ENCODE assay signal across 8 cellular contexts in the genomic region with DNA sequence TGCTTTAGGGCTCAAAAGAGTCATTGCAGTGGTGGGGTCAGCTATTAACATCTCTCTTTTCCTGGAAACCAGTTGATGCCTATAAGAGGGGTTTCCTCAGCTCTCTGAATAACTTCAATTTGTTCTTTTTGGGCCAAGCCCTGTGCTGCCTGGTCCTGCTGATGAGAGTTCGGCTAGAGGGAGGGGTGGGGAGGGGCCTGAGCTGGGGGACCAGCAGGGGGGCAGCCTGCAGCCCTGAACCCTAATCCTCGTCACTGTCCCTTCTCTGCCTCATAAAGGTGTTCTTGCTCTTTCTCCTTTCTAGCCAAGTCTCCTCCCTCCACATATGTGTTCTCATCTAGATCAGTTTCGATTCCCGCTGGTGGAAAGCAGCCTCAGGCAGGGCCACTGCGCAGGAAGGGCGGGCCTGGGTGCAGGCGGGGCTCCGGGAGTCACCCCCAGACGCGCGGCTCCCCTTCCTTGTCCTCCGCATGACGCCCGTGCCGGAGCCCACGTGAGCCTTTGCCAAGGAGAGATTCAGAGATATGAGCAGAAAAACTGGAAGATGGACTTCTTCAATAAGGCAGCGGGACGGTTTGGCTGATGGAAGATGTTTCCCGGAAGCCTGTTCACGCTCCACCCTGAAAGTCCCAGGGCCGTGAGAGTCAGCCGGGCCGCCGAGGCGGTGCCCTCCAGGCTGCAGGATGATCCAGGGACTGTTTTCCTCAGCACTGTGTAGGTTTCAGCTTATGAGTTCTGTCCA. TPM values are rescaled to one million over a fixed set of nuclear protein-coding genes. Genes with fewer than 3 reads are reported as not detected.
DNase-seq lines count a peak whose midpoint lies in the region; ATAC-seq and TF ChIP-seq lines count a peak whose summit lies in the region.

No MANE protein-coding gene starts in this region.

- H3K4me3 ChIP-seq in epithelial cell of proximal tubule (ENCODE audit: low read depth, low read length) = peak overlapping the region; percentile 68

- CTCF ChIA-PET in CD4-positive, alpha-beta T cell (lab: Charles Lee) = interaction anchor here (0.9 to 2.9 kb wide), 4 partner anchors 9 to 15 kb away, joined by 4 to 12 read pairs (median 7); a partner anchor contains a TSS

- H3K27ac Mint-ChIP-seq in CD4-positive, alpha-beta T cell = peak overlapping the region; percentile 93

- H3K9me3 ChIP-seq in CD4-positive, alpha-beta T cell (ENCODE audit: control insufficient read depth, low read length) = no peaks in the 10 kb centered on the region

- H3K36me3 Mint-ChIP-seq in CD4-positive, alpha-beta T cell (ENCODE audit: low read depth) = peaks cover 5% of the 10 kb centered on the region

- peak overlapping the region; percentile 91 for H3K4me3 Mint-ChIP-seq in CD4-positive, alpha-beta T cell

- peak; percentile 100 for ATAC-seq in CD4-positive, alpha-beta T cell (ENCODE audit: poor library complexity)
- ATAC-seq in GM19467 (IDR thresholded peaks at IDR 0.05; ENCODE audit: unreplicated experiment) = peak; percentile 88

- DNase-seq in CD4-positive, alpha-beta T cell = peak; percentile 59 to 89 (median 74)
- DNase-seq in HT1080 (ENCODE audit: low read depth) (peak; percentile 74), OCI-M1 (lab: John Stamatoyannopoulos, UW) (peak; percentile 89), activated T-cell treated with anti-CD3 and anti-CD28 coated beads for 4 hours (peak; percentile 74), epithelial cell of proximal tubule (ENCODE audit: low read depth) (no peak), mucosa of gallbladder (ENCODE audit: low spot score) (peak; percentile 87)
- peak; percentile 64 to 67 for DNase-seq in stimulated activated CD8-positive, alpha-beta memory T cell treated with anti-CD3 and anti-CD28 coated beads, Interleukin-4, amount 100 ng/mL, for 4 hours (ENCODE audit: low read depth in 2 of 2, low spot score in 1 of 2)

- H3K27me3 Mint-ChIP-seq in CD4-positive, alpha-beta T cell = no peaks in the 10 kb centered on the region

- TF ChIP-seq CTCF in CD4-positive, alpha-beta T cell (IDR thresholded peaks at IDR 0.05) = no peak
- TF ChIP-seq CTCF in epithelial cell of proximal tubule (conservative IDR thresholded peaks at IDR 0.05; ENCODE audit: low read depth, low read length) = no peak

- H3K4me1 Mint-ChIP-seq in CD4-positive, alpha-beta T cell (ENCODE audit: low read depth) = peaks cover 18% of the 10 kb centered on the region

- H3K9me3 Mint-ChIP-seq in CD4-positive, alpha-beta T cell = no peaks in the 10 kb centered on the region

- intact Hi-C loops in CD4-positive, alpha-beta T cell (cut with DNase I, micrococcal nuclease) = no loop called here

- H3K27me3 ChIP-seq in CD4-positive, alpha-beta T cell (ENCODE audit: control insufficient read depth, insufficient read depth, low read length) = no peaks in the 10 kb centered on the region

- POLR2A ChIA-PET in CD4-positive, alpha-beta T cell (lab: Charles Lee) = interaction anchor here (0.6 to 2.0 kb wide), 5 partner anchors 9 to 23 kb away, joined by 3 to 11 read pairs (median 4); no protein-coding TSS in a partner anchor

- peak overlapping the region; percentile 67 for H3K27ac ChIP-seq in CD4-positive, alpha-beta T cell (ENCODE audit: low read depth, low read length)

RNA-seq across cellular contexts. Expression of a gene that starts 15.0 kb away (rescaled TPM):
- 10 to 100 TPM; 12.9 to 13.1 TPM for total RNA-seq in CD4-positive, alpha-beta T cell
- total RNA-seq in HT1080 (2014; rRNA removed; shearing (Covaris generic)) = 17.0 and 21.2 TPM in 2 replicates
- 28.5 and 38.6 TPM in 2 replicates for polyA plus RNA-seq in HT1080 (2015; cell fraction: cytosol; rRNA removed)
- 25.0 and 28.2 TPM in 2 replicates for polyA plus RNA-seq in HT1080 (2015; cell fraction: nucleus; rRNA removed)
- total RNA-seq in epithelial cell of proximal tubule (21.9 and 24.4 TPM in 2 replicates), mucosa of gallbladder (32.4 TPM)
